13 cellular contexts compared by ENCODE assay signal in genomic region chr2:43031471-43032224, GRCh38.
DNase-seq lines count a peak whose midpoint lies in the region; ATAC-seq and TF ChIP-seq lines count a peak whose summit lies in the region.
"Had no signal": no experiment of that assay in that cellular context is flagged by ENCODE, and none has a peak within 500 bp of the region (broad histone marks: within the 10 kb centered on the region; RNA-seq: fewer than 3 reads in every experiment).

No MANE protein-coding gene starts in this region.

- no peaks in the 10 kb centered on the region for H3K36me3 ChIP-seq in IMR-90 (ENCODE audit: control insufficient read depth, insufficient read depth, low read length)
- peaks cover 10% of the 10 kb centered on the region for H3K36me3 ChIP-seq in mammary epithelial cell (ENCODE audit: insufficient read depth, low read length)
- H3K36me3 ChIP-seq in lower lobe of right lung: no peaks in the 10 kb centered on the region

- DNase-seq in IMR-90: no peak
- DNase-seq in mammary epithelial cell: no peak
- no peak for DNase-seq in lower lobe of right lung
- peak; percentile 51 for DNase-seq in sciatic nerve (ENCODE audit: low spot score)
- DNase-seq in dedifferentiated amniotic fluid mesenchymal stem cell (ENCODE audit: extremely low spot score): no peak
- DNase-seq in stimulated activated CD4-positive, alpha-beta T cell treated with anti-CD3 and anti-CD28 coated beads, Interleukin-1b, Interleukin-23, amount 100 ng/mL, for 48 hours: no peak
- DNase-seq in CD4-positive, alpha-beta T cell: no peak
- DNase-seq: activated CD4-positive, alpha-beta T cell treated with anti-CD3 and anti-CD28 coated beads, Interleukin-2, amount 10 ng/mL, durations not matched to agents 24 days and 14 days; activated T-cell treated with anti-CD3 and anti-CD28 coated beads, Interleukin-2, amount 50 U/mL, for 48 hours; NCI-H187 treated with DMSO at 0.1 percent for 48 hours; NCI-H69 had no signal

- H3K4me2 ChIP-seq in IMR-90 (ENCODE audit: low read depth, low read length) (no peak overlapping the region), mammary epithelial cell (ENCODE audit: insufficient read depth, low read depth, low read length) (no peak overlapping the region)

- H3K27ac ChIP-seq in IMR-90 (ENCODE audit: insufficient read depth, low read length) (no peak overlapping the region), mammary epithelial cell (ENCODE audit: insufficient read depth, low read depth, low read length) (peak overlapping the region; percentile 13), lower lobe of right lung (peak overlapping the region; percentile 73)
- no peak overlapping the region for H3K27ac ChIP-seq in CD4-positive, alpha-beta T cell (ENCODE audit: low read depth, low read length)

- BruUV-seq in IMR-90 (replicated peaks; lab: Mats Ljungman, UMichigan) (no TSS peak), mammary epithelial cell (replicated peaks; lab: Mats Ljungman, UMichigan) (no TSS peak)

- ATAC-seq in IMR-90 (ENCODE audit: low read depth): no peak
- ATAC-seq in lower lobe of right lung: no peak
- ATAC-seq in sciatic nerve: no peak
- ATAC-seq in CD4-positive, alpha-beta T cell (ENCODE audit: poor library complexity): no peak
- ATAC-seq in GM18873 (IDR thresholded peaks at IDR 0.05; ENCODE audit: low FRiP score, unreplicated experiment): no peak

- TF ChIP-seq RAD21 in IMR-90 (IDR thresholded peaks at IDR 0.05; ENCODE audit: low read length): no peak

- peak overlapping the region; percentile 39; the same call in 1 of the 2 replicates for H2BK20ac ChIP-seq in IMR-90 (ENCODE audit: low read depth, low read length)

- no peaks in the 10 kb centered on the region for H4K20me1 ChIP-seq in IMR-90 (ENCODE audit: insufficient read depth, low read length)
- no peaks in the 10 kb centered on the region for H4K20me1 ChIP-seq in mammary epithelial cell (ENCODE audit: insufficient read depth, low read length)

- H2BK5ac ChIP-seq in IMR-90 (ENCODE audit: low read depth, low read length, poor library complexity, severe bottlenecking): no peak overlapping the region

- H3K4me1 Mint-ChIP-seq in CD4-positive, alpha-beta T cell (ENCODE audit: low read depth): peaks cover 30% of the 10 kb centered on the region

- peak overlapping the region; percentile 77 for H2AFZ ChIP-seq in IMR-90 (replicated peaks; ENCODE audit: low read length, poor library complexity)
- peak overlapping the region; percentile 39 for H2AFZ ChIP-seq in mammary epithelial cell (ENCODE audit: low read depth, low read length)

- peak overlapping the region; percentile 41; the same call in 1 of the 2 replicates for H3K4ac ChIP-seq in IMR-90 (ENCODE audit: low read depth, low read length)

- H3K9me3 ChIP-seq in IMR-90 (ENCODE audit: control insufficient read depth, insufficient read depth, low read length) (no peaks in the 10 kb centered on the region), mammary epithelial cell (replicated peaks; ENCODE audit: insufficient read depth, low read length) (no peaks in the 10 kb centered on the region), lower lobe of right lung (no peaks in the 10 kb centered on the region)
- H3K9me3 ChIP-seq in CD4-positive, alpha-beta T cell (ENCODE audit: control insufficient read depth, low read length): no peaks in the 10 kb centered on the region

- no CpG with 5 or more reads among the region's 9 CpGs for WGBS in IMR-90 (ENCODE audit: extremely low coverage in 2 of 2, insufficient read length in 1 of 2), 2 experiments
- WGBS in mammary epithelial cell (ENCODE audit: low coverage, missing lambda C conversion rate): 89% methylated on average over 9 of the region's 9 CpGs

- POLR2A ChIA-PET in IMR-90 (lab: Charles Lee; ENCODE audit: unreplicated experiment): interaction anchor here (0.6 kb wide), 2 partner anchors 53 to 443 kb away, joined by 3 to 10 read pairs; no protein-coding TSS in a partner anchor
- POLR2A ChIA-PET in CD4-positive, alpha-beta T cell (lab: Charles Lee): interaction anchor here (0.6 to 1.5 kb wide), 4 partner anchors 8 to 565 kb away, joined by 3 to 4 read pairs (median 3); partner anchors contain the start of gene ZFP36L2

- H3K9ac ChIP-seq in IMR-90 (ENCODE audit: low read depth, low read length) (no peak overlapping the region), mammary epithelial cell (ENCODE audit: insufficient read depth, low read length) (no peak overlapping the region)

- H2BK120ac ChIP-seq in IMR-90 (ENCODE audit: low read depth, low read length): peak overlapping the region; percentile 69

- CTCF ChIA-PET in IMR-90 (lab: Yijun Ruan, JAX) (no interaction called here), mammary epithelial cell (lab: Charles Lee; ENCODE audit: low non-redundant PET) (no interaction called here)
- CTCF ChIA-PET in CD4-positive, alpha-beta T cell (lab: Charles Lee): no interaction called here

- no peak overlapping the region for H4K5ac ChIP-seq in IMR-90 (ENCODE audit: low read depth, low read length)

- H4K91ac ChIP-seq in IMR-90 (ENCODE audit: insufficient read depth, low read depth, low read length): no peak overlapping the region

- H2BK15ac ChIP-seq in IMR-90 (ENCODE audit: low read depth, low read length): peak overlapping the region; percentile 60; the same call in 1 of the 3 replicates

- H2AK9ac ChIP-seq in IMR-90 (replicated peaks; ENCODE audit: low read depth, low read length, poor library complexity): no peak overlapping the region

- TF ChIP-seq CTCF in IMR-90 (conservative IDR thresholded peaks at IDR 0.05; ENCODE audit: low read depth, low read length): no peak
- no peak for TF ChIP-seq CTCF in mammary epithelial cell (conservative IDR thresholded peaks at IDR 0.05 in 1 of 2, IDR thresholded peaks at IDR 0.05 in 1 of 2; ENCODE audit: extremely low read depth in 1 of 2, insufficient read depth in 1 of 2, low read depth in 1 of 2, low read length in 2 of 2)
- TF ChIP-seq CTCF in lower lobe of right lung (IDR thresholded peaks at IDR 0.05): no peak
- TF ChIP-seq CTCF in CD4-positive, alpha-beta T cell (IDR thresholded peaks at IDR 0.05): no peak

- H3K9me3 Mint-ChIP-seq in CD4-positive, alpha-beta T cell: no peaks in the 10 kb centered on the region
- H3K9me3 Mint-ChIP-seq: activated CD4-positive, alpha-beta T cell treated with anti-CD3 and anti-CD28 coated beads, Interleukin-2, amount 10 ng/mL, durations not matched to agents 24 days and 14 days; T-helper 1 cell treated with Interleukin-12 subunit alpha and Interleukin-12 subunit beta and Interleukin-4 antibody, amounts not matched to agents 30 μg/mL and 1 μg/mL, for 36 hours had no signal

- no peaks in the 10 kb centered on the region for H3K9me1 ChIP-seq in IMR-90 (ENCODE audit: insufficient read depth, low read length)

- no peaks in the 10 kb centered on the region for H3K36me3 Mint-ChIP-seq in CD4-positive, alpha-beta T cell (ENCODE audit: low read depth)

- H3K4me3 Mint-ChIP-seq in CD4-positive, alpha-beta T cell: no peak overlapping the region
- H3K4me3 Mint-ChIP-seq: activated CD4-positive, alpha-beta T cell treated with anti-CD3 and anti-CD28 coated beads, Interleukin-2, amount 10 ng/mL, durations not matched to agents 24 days and 14 days; T-helper 1 cell treated with Interleukin-12 subunit alpha and Interleukin-12 subunit beta and Interleukin-4 antibody, amounts not matched to agents 30 μg/mL and 1 μg/mL, for 36 hours had no signal

- no peaks in the 10 kb centered on the region for H3K27me3 Mint-ChIP-seq in CD4-positive, alpha-beta T cell

- H3K4me1 ChIP-seq in IMR-90 (ENCODE audit: control insufficient read depth, insufficient read depth, low read length) (no peaks in the 10 kb centered on the region; the same call in 1 of the 2 replicates), mammary epithelial cell (ENCODE audit: insufficient read depth, low read length) (peaks cover 19% of the 10 kb centered on the region), lower lobe of right lung (peaks cover 28% of the 10 kb centered on the region)

- H3K27me3 ChIP-seq in IMR-90 (ENCODE audit: control insufficient read depth, insufficient read depth, low read length) (no peaks in the 10 kb centered on the region), mammary epithelial cell (ENCODE audit: insufficient read depth, low read length) (no peaks in the 10 kb centered on the region), lower lobe of right lung (ENCODE audit: low read depth) (no peaks in the 10 kb centered on the region)
- no peaks in the 10 kb centered on the region for H3K27me3 ChIP-seq in CD4-positive, alpha-beta T cell (ENCODE audit: control insufficient read depth, insufficient read depth, low read length)

- H3K79me2 ChIP-seq in mammary epithelial cell (ENCODE audit: insufficient read depth, low read length): peaks cover 6% of the 10 kb centered on the region

- H3K4me3 ChIP-seq in IMR-90 (ENCODE audit: insufficient read depth, low read depth, low read length) (no peak overlapping the region), mammary epithelial cell (replicated peaks in 1 of 3; ENCODE audit: insufficient read depth in 1 of 3, low read depth in 2 of 3, low read length in 3 of 3) (no peak overlapping the region), lower lobe of right lung (no peak overlapping the region)

- in situ Hi-C loops in IMR-90 (cut with MboI; ENCODE audit: low sequenced_read_pairs) (no loop called here), mammary epithelial cell (cut with MboI; ENCODE audit: low sequenced_read_pairs in 2 of 2) (no loop called here)

- no peak for TF ChIP-seq POLR2A in IMR-90 (IDR thresholded peaks at IDR 0.05; ENCODE audit: low read depth, low read length)

- no peak overlapping the region for H3K14ac ChIP-seq in IMR-90 (replicated peaks; ENCODE audit: low read depth, low read length)

- no peak overlapping the region for H3K27ac Mint-ChIP-seq in CD4-positive, alpha-beta T cell
- H3K27ac Mint-ChIP-seq: activated CD4-positive, alpha-beta T cell treated with anti-CD3 and anti-CD28 coated beads, Interleukin-2, amount 10 ng/mL, durations not matched to agents 24 days and 14 days; T-helper 1 cell treated with Interleukin-12 subunit alpha and Interleukin-12 subunit beta and Interleukin-4 antibody, amounts not matched to agents 30 μg/mL and 1 μg/mL, for 36 hours had no signal

- peak overlapping the region; percentile 61 to 79; a peak in 2 of 4 replicates for H4K8ac ChIP-seq in IMR-90 (ENCODE audit: low read depth in 2 of 2, low read length in 2 of 2)

- no peak overlapping the region; the same call in 1 of the 2 replicates for H3K23ac ChIP-seq in IMR-90 (ENCODE audit: low read depth, low read length)

- H2AK5ac ChIP-seq in IMR-90 (ENCODE audit: low read depth, low read length): peak overlapping the region; percentile 11; the same call in 1 of the 2 replicates

- intact Hi-C loops in IMR-90 (cut with micrococcal nuclease): no loop called here
- intact Hi-C loops in mammary epithelial cell (cut with micrococcal nuclease): no loop called here
- intact Hi-C loops in lower lobe of right lung (cut with DNase I): no loop called here
- intact Hi-C loops in sciatic nerve (cut with DNase I): no loop called here
- intact Hi-C loops in CD4-positive, alpha-beta T cell (cut with DNase I, micrococcal nuclease): no loop called here

- dilution Hi-C loops in IMR-90 (cut with HindIII; ENCODE audit: low sequenced_read_pairs, unreplicated experiment): no loop called here
- dilution Hi-C loops in mammary epithelial cell (cut with HindIII; ENCODE audit: low sequenced_read_pairs): loop anchor here (10.0 kb wide), 1 partner anchor 63 kb away; no protein-coding TSS in a partner anchor

- H3K56ac ChIP-seq in IMR-90 (ENCODE audit: extremely low read depth, insufficient read depth, low read length): no peak overlapping the region

- H3K18ac ChIP-seq in IMR-90 (ENCODE audit: low read depth, low read length): no peak overlapping the region

- H3K79me1 ChIP-seq in IMR-90 (ENCODE audit: low read depth in 1 of 2, low read length in 2 of 2): no peaks in the 10 kb centered on the region

Comparison
In these comparisons a context has a peak if more than half of its experiments do, and no peak if none do; other contexts are left out.
1. H3K27ac ChIP-seq: peak in mammary epithelial cell (single experiment) and lower lobe of right lung (single experiment); none in IMR-90 (single experiment) and CD4-positive, alpha-beta T cell (single experiment).